22 cellular contexts compared by ENCODE assay signal in the genomic region with DNA sequence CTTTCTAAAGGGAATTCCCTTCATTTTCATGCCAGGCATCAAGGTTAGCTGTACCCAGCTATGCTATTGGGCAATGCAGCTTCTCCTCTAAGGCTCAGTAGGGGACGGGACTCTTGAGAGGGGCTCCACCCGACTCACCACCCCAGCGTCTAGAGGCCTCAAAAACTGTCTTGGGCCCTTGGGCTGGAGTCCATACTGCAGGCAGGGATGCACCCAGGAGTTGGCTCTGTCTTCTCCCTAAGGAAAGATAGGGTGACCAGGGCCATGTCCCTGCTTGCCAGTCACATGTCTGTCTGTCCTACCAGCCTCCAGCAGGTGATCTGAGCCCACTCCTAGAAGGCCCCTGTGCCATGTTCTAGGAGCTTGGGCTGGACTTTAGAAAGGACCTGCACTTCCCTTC. TPM values are rescaled to one million over a fixed set of nuclear protein-coding genes. Genes with fewer than 3 reads are reported as not detected.
DNase-seq lines count a peak whose midpoint lies in the region; ATAC-seq and TF ChIP-seq lines count a peak whose summit lies in the region.
"Had no signal": no experiment of that assay in that cellular context is flagged by ENCODE, and none has a peak within 500 bp of the region (broad histone marks: within the 10 kb centered on the region; RNA-seq: fewer than 3 reads in every experiment).

No MANE protein-coding gene starts in this region.

- no peak for TF ChIP-seq CTCF in spleen (IDR thresholded peaks at IDR 0.05 in 8 of 11, conservative IDR thresholded peaks at IDR 0.05 in 3 of 11)

- H3K4me3 ChIP-seq in H7 (ENCODE audit: insufficient read depth, low read depth, low read length) = no peak overlapping the region
- H3K4me3 ChIP-seq in spleen = no peak overlapping the region
- H3K4me3 ChIP-seq: BLaER1 treated with 17β-estradiol and CSF1 and Interleukin-3, amounts not matched to agents 10 nM and 100 nM; K562; MG63 had no signal

- no peak overlapping the region for H3K27ac ChIP-seq in spleen
- H3K27ac ChIP-seq: BLaER1 treated with 17β-estradiol and CSF1 and Interleukin-3, amounts not matched to agents 10 nM and 100 nM had no signal

- ATAC-seq in left colon (no peak), HG02759 (IDR thresholded peaks at IDR 0.05; ENCODE audit: unreplicated experiment) (no peak)
- ATAC-seq: CD8-positive, alpha-beta T cell; K562 had no signal

- H3K36me3 ChIP-seq in H7 (replicated peaks; ENCODE audit: control insufficient read depth, insufficient read depth, low read length) = no peaks in the 10 kb centered on the region
- no peaks in the 10 kb centered on the region for H3K36me3 ChIP-seq in spleen
- H3K36me3 ChIP-seq: BLaER1 treated with 17β-estradiol and CSF1 and Interleukin-3, amounts not matched to agents 10 nM and 100 nM; MG63 had no signal

- H3K27me3 ChIP-seq in H7 (ENCODE audit: control insufficient read depth, insufficient read depth, low read length) = no peaks in the 10 kb centered on the region
- H3K27me3 ChIP-seq in spleen (replicated peaks in 1 of 7) = peaks cover 0 to 49% (median 0%) of the 10 kb centered on the region in 7 donors
- H3K27me3 ChIP-seq: BLaER1 treated with 17β-estradiol and CSF1 and Interleukin-3, amounts not matched to agents 10 nM and 100 nM; MG63 had no signal

- no peaks in the 10 kb centered on the region for H3K4me1 ChIP-seq in spleen

- whole genome bisulfite sequencing in spleen, 5 donors = 87 to 93% (median 89%) methylated on average over 2 to 3 of the region's 3 CpGs

- TF ChIP-seq POLR2A in spleen (IDR thresholded peaks at IDR 0.05) = no peak

- DNase-seq in activated effector memory CD4-positive, alpha-beta T cell treated with anti-CD3 and anti-CD28 coated beads, Interleukin-2, amount 50 U/mL, for 16 hours = peak; percentile 25
- DNase-seq in activated effector memory CD4-positive, alpha-beta T cell treated with Interleukin-2 at 50 U/mL for 16 hours = no peak
- DNase-seq in H7 (peak; percentile 32), left colon (peak; percentile 0 to 4), spleen (peak; percentile 41), DMS153 (lab: John Stamatoyannopoulos, UW) (no peak), putamen (ENCODE audit: low spot score) (no peak)
- DNase-seq: 8988T, MG63, NCI-H1417, NCI-H1694 treated with DMSO at 0.1 percent for 48 hours, NCI-H2081 treated with DMSO at 0.1 percent for 48 hours, NCI-H446 treated with DMSO at 0.1 percent for 48 hours, NCI-H526 treated with DMSO at 0.1 percent for 48 hours, OCI-M1, Right ventricle myocardium superior had no signal

- intact Hi-C loops in left colon (cut with DNase I, micrococcal nuclease) = no loop called here
- intact Hi-C loops in spleen (cut with DNase I; ENCODE audit: low total_unique reads) = no loop called here

- no peaks in the 10 kb centered on the region for H3K9me3 ChIP-seq in spleen
- H3K9me3 ChIP-seq: BLaER1 treated with 17β-estradiol and CSF1 and Interleukin-3, amounts not matched to agents 10 nM and 100 nM; MG63 had no signal

RNA-seq across cellular contexts. Expression of gene OPN4, which starts 1.2 kb away (rescaled TPM):
- total RNA-seq in H7 (2014; rRNA removed; shearing (Covaris generic)) = not detected in 2 replicates
- under 1 TPM; 0.15 to 0.20 TPM for total RNA-seq in left colon
- total RNA-seq in spleen = not detected
- polyA plus RNA-seq in spleen = not detected
- total RNA-seq: CD8-positive, alpha-beta T cell; Daoy; K562; LHCN-M2 had no signal
- polyA plus RNA-seq: K562 had no signal

RNA-seq across cellular contexts. Expression of gene LDB3, which starts 12.7 kb away (rescaled TPM):
- 0.03 and 0.30 TPM in 2 replicates for total RNA-seq in H7 (2014; rRNA removed; shearing (Covaris generic))
- total RNA-seq in left colon = 1 to 10 TPM in 1 of 2 donors, under 1 TPM in 1; 0.31 to 4.3 TPM
- under 1 TPM in 5 of 7 donors, not detected in 2; 0.14 to 0.63 (median 0.43) TPM for total RNA-seq in spleen
- 1 to 10 TPM in 1 of 3 donors, under 1 TPM in 2; 0.23 to 1.2 (median 0.30) TPM for polyA plus RNA-seq in spleen
- total RNA-seq: CD8-positive, alpha-beta T cell; Daoy; K562 had no signal

Comparison
In these comparisons a context has a peak if more than half of its experiments do, and no peak if none do; other contexts are left out.
1. DNase-seq: peak in activated effector memory CD4-positive, alpha-beta T cell treated with anti-CD3 and anti-CD28 coated beads, Interleukin-2, amount 50 U/mL, for 16 hours (single experiment), H7 (single experiment), left colon (2 of 2) and spleen (single experiment); none in activated effector memory CD4-positive, alpha-beta T cell treated with Interleukin-2 at 50 U/mL for 16 hours (single experiment), DMS153 (single experiment) and putamen (single experiment).